Comparison of ENCODE assay signal across 8 cellular contexts in genomic region chr9:132006657-132007370, GRCh38.
A peak's percentile ranks its signal among the peaks of the same experiment; 100 is the strongest.
DNase-seq lines count a peak whose midpoint lies in the region; ATAC-seq and TF ChIP-seq lines count a peak whose summit lies in the region.

No MANE protein-coding gene starts in this region.

- no peak for TF ChIP-seq CTCF in fibroblast of mammary gland (conservative IDR thresholded peaks at IDR 0.05; ENCODE audit: control insufficient read depth, insufficient read depth, low read depth, low read length)
- TF ChIP-seq CTCF in lower lobe of right lung (IDR thresholded peaks at IDR 0.05) = no peak

- H3K36me3 ChIP-seq in lower lobe of right lung = no peaks in the 10 kb centered on the region

- ATAC-seq in GM18870 (IDR thresholded peaks at IDR 0.05; ENCODE audit: unreplicated experiment) = peak; percentile 74
- peak; percentile 80 for ATAC-seq in HG02870 (IDR thresholded peaks at IDR 0.05; ENCODE audit: unreplicated experiment)
- no peak for ATAC-seq in lower lobe of right lung
- ATAC-seq in HG02840 (IDR thresholded peaks at IDR 0.05; ENCODE audit: low FRiP score, unreplicated experiment) = no peak

- DNase-seq in NCI-H748 treated with DMSO at 0.1 percent for 48 hours (lab: John Stamatoyannopoulos, UW) = peak; percentile 93
- peak; percentile 88 for DNase-seq in fibroblast of mammary gland (ENCODE audit: low read depth)
- DNase-seq in ureter (ENCODE audit: low spot score) = no peak
- DNase-seq in lower lobe of right lung = no peak
- DNase-seq in cerebellar nuclear complex (lab: John Stamatoyannopoulos, UW) = no peak

- intact Hi-C loops in lower lobe of right lung (cut with DNase I) = no loop called here

- H3K27ac ChIP-seq in lower lobe of right lung = no peak overlapping the region

- H3K4me1 ChIP-seq in lower lobe of right lung = no peaks in the 10 kb centered on the region

- H3K4me3 ChIP-seq in fibroblast of mammary gland (ENCODE audit: control insufficient read depth, low read depth, low read length) (no peak overlapping the region), lower lobe of right lung (no peak overlapping the region)

- H3K27me3 ChIP-seq in lower lobe of right lung (ENCODE audit: low read depth) = no peaks in the 10 kb centered on the region

- no peaks in the 10 kb centered on the region for H3K9me3 ChIP-seq in lower lobe of right lung

Comparison
In these comparisons a context has a peak if more than half of its experiments do, and no peak if none do; other contexts are left out.
1. ATAC-seq: peak in GM18870 (single experiment) and HG02870 (single experiment); none in lower lobe of right lung (0 of 2) and HG02840 (single experiment).
2. DNase-seq: peak in NCI-H748 treated with DMSO at 0.1 percent for 48 hours (single experiment) and fibroblast of mammary gland (single experiment); none in ureter (single experiment), lower lobe of right lung (single experiment) and cerebellar nuclear complex (0 of 2).